9 cellular contexts compared by ENCODE assay signal in genomic region chr5:80215523-80215922, GRCh38. TPM values are rescaled to one million over a fixed set of nuclear protein-coding genes. Genes with fewer than 3 reads are reported as not detected.
A peak's percentile ranks its signal among the peaks of the same experiment; 100 is the strongest.
DNase-seq lines count a peak whose midpoint lies in the region; ATAC-seq and TF ChIP-seq lines count a peak whose summit lies in the region.
"Had no signal": no experiment of that assay in that cellular context is flagged by ENCODE, and none has a peak within 500 bp of the region (broad histone marks: within the 10 kb centered on the region; RNA-seq: fewer than 3 reads in every experiment).

No MANE protein-coding gene starts in this region.

- intact Hi-C loops in activated CD4-positive, alpha-beta T cell treated with anti-CD3 and anti-CD28 coated beads, Interleukin-2, amount 10 ng/mL, durations not matched to agents 24 days and 14 days (cut with micrococcal nuclease) = no loop called here
- intact Hi-C loops in Panc1 (cut with micrococcal nuclease; ENCODE audit: unreplicated experiment) = no loop called here
- intact Hi-C loops in dorsolateral prefrontal cortex (cut with DNase I) = loop anchor here in 1 of 2 donors (5.0 kb wide), 1 partner anchor 42 kb away; the partner anchor contains the start of gene SERINC5
- intact Hi-C loops in gastrocnemius medialis (cut with DNase I; ENCODE audit: low total_unique reads) = no loop called here

- H3K36me3 ChIP-seq in Panc1 (ENCODE audit: control insufficient read depth, insufficient read depth, low read length) (no peaks in the 10 kb centered on the region), gastrocnemius medialis (no peaks in the 10 kb centered on the region)
- H3K36me3 ChIP-seq: WERI-Rb-1 had no signal

- BruUV-seq in Panc1 (replicated peaks; lab: Mats Ljungman, UMichigan) = no TSS peak

- H3K4me1 ChIP-seq in Panc1 (ENCODE audit: control insufficient read depth, insufficient read depth, low read length) (peaks cover 16% of the 10 kb centered on the region), gastrocnemius medialis (peaks cover 15 to 20% of the 10 kb centered on the region in 2 donors)

- peak overlapping the region; percentile 41 for H3K27ac Mint-ChIP-seq in activated CD4-positive, alpha-beta T cell treated with anti-CD3 and anti-CD28 coated beads, Interleukin-2, amount 10 ng/mL, durations not matched to agents 24 days and 14 days
- H3K27ac Mint-ChIP-seq in chondrocyte (ENCODE audit: unreplicated experiment) = no peak overlapping the region

- peaks cover 21% of the 10 kb centered on the region for H3K36me3 Mint-ChIP-seq in activated CD4-positive, alpha-beta T cell treated with anti-CD3 and anti-CD28 coated beads, Interleukin-2, amount 10 ng/mL, durations not matched to agents 24 days and 14 days (ENCODE audit: low read depth)
- H3K36me3 Mint-ChIP-seq in chondrocyte (ENCODE audit: low read depth) = no peaks in the 10 kb centered on the region

- 0 out of 2 replicates have a peak overlapping the region, but pooled peaks have one; percentile 19 for H3K27ac ChIP-seq in Panc1 (ENCODE audit: low read length)
- H3K27ac ChIP-seq in dorsolateral prefrontal cortex = peak overlapping the region in 49 of 59 donors; percentile 3 to 90 (median 75)
- H3K27ac ChIP-seq in gastrocnemius medialis = peak overlapping the region in 3 of 4 donors; percentile 12 to 56 (median 14)
- H3K27ac ChIP-seq: WERI-Rb-1 had no signal

- no peaks in the 10 kb centered on the region for H3K27me3 Mint-ChIP-seq in activated CD4-positive, alpha-beta T cell treated with anti-CD3 and anti-CD28 coated beads, Interleukin-2, amount 10 ng/mL, durations not matched to agents 24 days and 14 days
- H3K27me3 Mint-ChIP-seq in chondrocyte (ENCODE audit: low read depth) = no peaks in the 10 kb centered on the region

- POLR2A ChIA-PET in Panc1 (lab: Charles Lee) = no interaction called here

- H3K27me3 ChIP-seq in Panc1 (ENCODE audit: control insufficient read depth, insufficient read depth, low read length) = no peaks in the 10 kb centered on the region
- no peaks in the 10 kb centered on the region for H3K27me3 ChIP-seq in dorsolateral prefrontal cortex
- H3K27me3 ChIP-seq in gastrocnemius medialis = no peaks in the 10 kb centered on the region

- CTCF ChIA-PET in Panc1 (lab: Charles Lee) = no interaction called here

- TF ChIP-seq POLR2A in gastrocnemius medialis (IDR thresholded peaks at IDR 0.05) = no peak

- H3K9me3 ChIP-seq in Panc1 (ENCODE audit: control insufficient read depth, insufficient read depth, low read depth, low read length) (no peaks in the 10 kb centered on the region), gastrocnemius medialis (no peaks in the 10 kb centered on the region)

- no peak overlapping the region for H3K4me3 Mint-ChIP-seq in activated CD4-positive, alpha-beta T cell treated with anti-CD3 and anti-CD28 coated beads, Interleukin-2, amount 10 ng/mL, durations not matched to agents 24 days and 14 days
- H3K4me3 Mint-ChIP-seq in chondrocyte (ENCODE audit: unreplicated experiment) = no peak overlapping the region

- H3K9me3 Mint-ChIP-seq in activated CD4-positive, alpha-beta T cell treated with anti-CD3 and anti-CD28 coated beads, Interleukin-2, amount 10 ng/mL, durations not matched to agents 24 days and 14 days = no peaks in the 10 kb centered on the region
- H3K9me3 Mint-ChIP-seq in chondrocyte (ENCODE audit: low read depth) = no peaks in the 10 kb centered on the region

- TF ChIP-seq CTCF in Panc1 (IDR thresholded peaks at IDR 0.05) (no peak), dorsolateral prefrontal cortex (IDR thresholded peaks at IDR 0.05 in 54 of 56, conservative IDR thresholded peaks at IDR 0.05 in 2 of 56; ENCODE audit: low read depth in 1 of 56, partially characterized antibody in 56 of 56) (no peak), gastrocnemius medialis (IDR thresholded peaks at IDR 0.05 in 4 of 5, conservative IDR thresholded peaks at IDR 0.05 in 1 of 5) (no peak), chondrocyte (IDR thresholded peaks at IDR 0.05) (no peak)

- H3K4me3 ChIP-seq in Panc1 (ENCODE audit: low read depth in 2 of 2, low read length in 2 of 2) = no peak overlapping the region
- peak overlapping the region in 3 of 59 donors; percentile 41 to 51 (median 48) for H3K4me3 ChIP-seq in dorsolateral prefrontal cortex
- H3K4me3 ChIP-seq in gastrocnemius medialis = no peak overlapping the region

- peaks cover 60% of the 10 kb centered on the region for H3K4me1 Mint-ChIP-seq in activated CD4-positive, alpha-beta T cell treated with anti-CD3 and anti-CD28 coated beads, Interleukin-2, amount 10 ng/mL, durations not matched to agents 24 days and 14 days
- H3K4me1 Mint-ChIP-seq in chondrocyte (ENCODE audit: low read depth) = peaks cover 17% of the 10 kb centered on the region

- in situ Hi-C loops in Panc1 (cut with HindIII; ENCODE audit: low pct_unique_long_range_greater_than_20kb, low sequenced_read_pairs) = no loop called here
- in situ Hi-C loops in gastrocnemius medialis (cut with MboI; ENCODE audit: low sequenced_read_pairs in 4 of 4) = no loop called here

- no peak for DNase-seq in activated CD4-positive, alpha-beta T cell treated with anti-CD3 and anti-CD28 coated beads, Interleukin-2, amount 10 ng/mL, durations not matched to agents 24 days and 14 days
- no peak for DNase-seq in activated CD4-positive, alpha-beta T cell treated with anti-CD3 and anti-CD28 coated beads for 1 hour
- DNase-seq in Panc1 (ENCODE audit: low read depth, low spot score) (no peak), dorsolateral prefrontal cortex (no peak), gastrocnemius medialis (no peak), chondrocyte (ENCODE audit: low spot score) (no peak), HT-29 (ENCODE audit: low spot score) (no peak), DMS 273 (lab: John Stamatoyannopoulos, UW; ENCODE audit: unreplicated experiment) (no peak)
- DNase-seq: WERI-Rb-1 had no signal

- no peak for ATAC-seq in Panc1
- peak in 1 of 2 donors; percentile 40 for ATAC-seq in gastrocnemius medialis

RNA-seq across cellular contexts. Expression of gene SERINC5, which starts 40.3 kb away (rescaled TPM):
- 19.2 and 21.3 TPM in 2 replicates for total RNA-seq in activated CD4-positive, alpha-beta T cell treated with anti-CD3 and anti-CD28 coated beads, Interleukin-2, amount 10 ng/mL, durations not matched to agents 24 days and 14 days
- total RNA-seq in Panc1 (2021; ENCODE audit: unreplicated experiment) = 70.6 TPM
- 28.0 TPM for polyA plus RNA-seq in Panc1 (2012; ENCODE audit: insufficient read length)
- total RNA-seq in dorsolateral prefrontal cortex = 100 to 1,000 TPM in 2 of 120 experiments, 10 to 100 TPM in 118; 25.0 to 117 (median 44.7) TPM
- 1 to 10 TPM; 1.4 to 5.3 (median 3.0) TPM for total RNA-seq in gastrocnemius medialis
- 39.3 to 41.5 TPM (median 39.9 TPM) in 3 replicates for total RNA-seq in chondrocyte
- 47.2 and 48.8 TPM in 2 replicates for total RNA-seq in HT-29 (2014; rRNA removed; shearing (Covaris generic))

Comparison
In these comparisons a context has a peak if more than half of its experiments do, and no peak if none do; other contexts are left out.
1. H3K27ac ChIP-seq: peak in every context shown above with its lines; median percentile 75 in dorsolateral prefrontal cortex; 19 in Panc1; 14 in gastrocnemius medialis.